In genomic region chr14:69692542-69693053, GRCh38 we compare ENCODE assay signal across 10 cellular contexts.
DNase-seq lines count a peak whose midpoint lies in the region; ATAC-seq and TF ChIP-seq lines count a peak whose summit lies in the region.
"Had no signal": no experiment of that assay in that cellular context is flagged by ENCODE, and none has a peak within 500 bp of the region (broad histone marks: within the 10 kb centered on the region; RNA-seq: fewer than 3 reads in every experiment).

No MANE protein-coding gene starts in this region.

- no peaks in the 10 kb centered on the region for H3K9me3 ChIP-seq in BLaER1 treated with 17β-estradiol and CSF1 and Interleukin-3, amounts not matched to agents 10 nM and 100 nM (replicated peaks in 1 of 11)
- H3K9me3 ChIP-seq: Caco-2 had no signal

- peak overlapping the region; percentile 30 to 80 (median 77); a peak in 21 of 22 replicates for H3K27ac ChIP-seq in BLaER1 treated with 17β-estradiol and CSF1 and Interleukin-3, amounts not matched to agents 10 nM and 100 nM

- ATAC-seq in naive B cell (ENCODE audit: low read depth in 2 of 2) (no peak), GM19467 (IDR thresholded peaks at IDR 0.05; ENCODE audit: unreplicated experiment) (no peak)

- no peak for TF ChIP-seq CTCF in mesothelial cell of epicardium (IDR thresholded peaks at IDR 0.05; ENCODE audit: unreplicated experiment)

- peak overlapping the region; percentile 80 to 92 (median 88) for H3K4me2 ChIP-seq in BLaER1 treated with 17β-estradiol and CSF1 and Interleukin-3, amounts not matched to agents 10 nM and 100 nM

- peaks cover 0 to 33% (median 10%) of the 10 kb centered on the region in 11 experiments; a peak in 11 of 22 replicates for H3K36me3 ChIP-seq in BLaER1 treated with 17β-estradiol and CSF1 and Interleukin-3, amounts not matched to agents 10 nM and 100 nM

- H3K9me3 Mint-ChIP-seq in IgD-negative memory B cell (no peaks in the 10 kb centered on the region), naive B cell (no peaks in the 10 kb centered on the region), mesothelial cell of epicardium (no peaks in the 10 kb centered on the region)

- DNase-seq in cerebellar cortex (ENCODE audit: low spot score) (peak; percentile 52), naive B cell (no peak), mesothelial cell of epicardium (ENCODE audit: low spot score in 2 of 2, unreplicated experiment in 2 of 2) (no peak), dedifferentiated amniotic fluid mesenchymal stem cell (ENCODE audit: extremely low spot score) (no peak), anterior cingulate cortex (lab: John Stamatoyannopoulos, UW) (no peak)
- DNase-seq: activated naive CD4-positive, alpha-beta T cell; Caco-2 had no signal

- no peak overlapping the region for H3K4me3 ChIP-seq in BLaER1 treated with 17β-estradiol and CSF1 and Interleukin-3, amounts not matched to agents 10 nM and 100 nM

- H3K9ac ChIP-seq in BLaER1 treated with 17β-estradiol and CSF1 and Interleukin-3, amounts not matched to agents 10 nM and 100 nM = peak overlapping the region in 10 of 11 experiments; percentile 10 to 64 (median 46); a peak in 15 of 22 replicates

- H3K27me3 Mint-ChIP-seq in IgD-negative memory B cell (no peaks in the 10 kb centered on the region), naive B cell (no peaks in the 10 kb centered on the region), mesothelial cell of epicardium (ENCODE audit: low read depth) (no peaks in the 10 kb centered on the region)

- H3K4me3 Mint-ChIP-seq in IgD-negative memory B cell = peak overlapping the region in 1 of 4 donors; percentile 81
- peak overlapping the region in 4 of 8 donors; percentile 15 to 79 (median 43) for H3K4me3 Mint-ChIP-seq in naive B cell
- no peak overlapping the region for H3K4me3 Mint-ChIP-seq in mesothelial cell of epicardium

- H3K4me1 Mint-ChIP-seq in IgD-negative memory B cell = peaks cover 57 to 72% (median 62%) of the 10 kb centered on the region in 3 donors
- peaks cover 72 to 92% (median 86%) of the 10 kb centered on the region in 3 donors for H3K4me1 Mint-ChIP-seq in naive B cell
- H3K4me1 Mint-ChIP-seq in mesothelial cell of epicardium = peaks cover 38% of the 10 kb centered on the region

- H4K20me1 ChIP-seq in BLaER1 treated with 17β-estradiol and CSF1 and Interleukin-3, amounts not matched to agents 10 nM and 100 nM = peaks cover 0 to 97% (median 11%) of the 10 kb centered on the region in 11 experiments; a peak in 11 of 22 replicates

- H3K4me1 ChIP-seq in BLaER1 treated with 17β-estradiol and CSF1 and Interleukin-3, amounts not matched to agents 10 nM and 100 nM = peaks cover 92 to 100% (median 99%) of the 10 kb centered on the region in 10 experiments

- H3K27ac Mint-ChIP-seq in IgD-negative memory B cell (peak overlapping the region; percentile 67 to 87 (median 74)), naive B cell (peak overlapping the region in 5 of 6 donors; percentile 12 to 92 (median 88)), mesothelial cell of epicardium (no peak overlapping the region)

- no peaks in the 10 kb centered on the region for H3K27me3 ChIP-seq in BLaER1 treated with 17β-estradiol and CSF1 and Interleukin-3, amounts not matched to agents 10 nM and 100 nM

- no peaks in the 10 kb centered on the region for H3K36me3 Mint-ChIP-seq in IgD-negative memory B cell
- H3K36me3 Mint-ChIP-seq in naive B cell = peaks cover 5 to 16% of the 10 kb centered on the region in 2 donors
- H3K36me3 Mint-ChIP-seq in mesothelial cell of epicardium = no peaks in the 10 kb centered on the region
